1 cellular context compared by ENCODE assay signal in the genomic region with DNA sequence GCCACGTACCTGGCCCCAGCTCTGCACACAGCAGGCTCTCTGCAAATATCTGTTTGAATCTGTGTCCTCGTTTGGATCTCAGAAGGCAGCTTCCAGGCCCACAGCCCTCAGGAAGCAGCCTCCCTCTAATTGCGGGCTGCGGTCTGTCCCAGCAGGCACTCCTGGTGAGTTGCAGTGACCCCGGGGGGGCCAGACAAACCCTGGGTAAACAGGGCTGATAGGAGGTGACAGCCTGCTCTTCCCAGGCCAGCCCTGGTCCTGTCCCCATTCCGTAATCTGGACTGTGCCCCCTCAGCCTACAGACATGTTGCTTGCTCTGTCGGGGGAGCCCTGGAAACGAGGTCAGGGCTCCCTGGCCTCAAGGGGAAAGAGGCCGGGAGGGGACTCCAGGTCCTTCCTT.
TF ChIP-seq lines count a peak whose summit lies in the region.

No MANE protein-coding gene starts in this region.

TF ChIP-seq in HepG2, 621 proteins besides CTCF, POLR2A, EP300 and RAD21 (continued from another document and continues in another):
- TF ChIP-seq, protein P1, sequence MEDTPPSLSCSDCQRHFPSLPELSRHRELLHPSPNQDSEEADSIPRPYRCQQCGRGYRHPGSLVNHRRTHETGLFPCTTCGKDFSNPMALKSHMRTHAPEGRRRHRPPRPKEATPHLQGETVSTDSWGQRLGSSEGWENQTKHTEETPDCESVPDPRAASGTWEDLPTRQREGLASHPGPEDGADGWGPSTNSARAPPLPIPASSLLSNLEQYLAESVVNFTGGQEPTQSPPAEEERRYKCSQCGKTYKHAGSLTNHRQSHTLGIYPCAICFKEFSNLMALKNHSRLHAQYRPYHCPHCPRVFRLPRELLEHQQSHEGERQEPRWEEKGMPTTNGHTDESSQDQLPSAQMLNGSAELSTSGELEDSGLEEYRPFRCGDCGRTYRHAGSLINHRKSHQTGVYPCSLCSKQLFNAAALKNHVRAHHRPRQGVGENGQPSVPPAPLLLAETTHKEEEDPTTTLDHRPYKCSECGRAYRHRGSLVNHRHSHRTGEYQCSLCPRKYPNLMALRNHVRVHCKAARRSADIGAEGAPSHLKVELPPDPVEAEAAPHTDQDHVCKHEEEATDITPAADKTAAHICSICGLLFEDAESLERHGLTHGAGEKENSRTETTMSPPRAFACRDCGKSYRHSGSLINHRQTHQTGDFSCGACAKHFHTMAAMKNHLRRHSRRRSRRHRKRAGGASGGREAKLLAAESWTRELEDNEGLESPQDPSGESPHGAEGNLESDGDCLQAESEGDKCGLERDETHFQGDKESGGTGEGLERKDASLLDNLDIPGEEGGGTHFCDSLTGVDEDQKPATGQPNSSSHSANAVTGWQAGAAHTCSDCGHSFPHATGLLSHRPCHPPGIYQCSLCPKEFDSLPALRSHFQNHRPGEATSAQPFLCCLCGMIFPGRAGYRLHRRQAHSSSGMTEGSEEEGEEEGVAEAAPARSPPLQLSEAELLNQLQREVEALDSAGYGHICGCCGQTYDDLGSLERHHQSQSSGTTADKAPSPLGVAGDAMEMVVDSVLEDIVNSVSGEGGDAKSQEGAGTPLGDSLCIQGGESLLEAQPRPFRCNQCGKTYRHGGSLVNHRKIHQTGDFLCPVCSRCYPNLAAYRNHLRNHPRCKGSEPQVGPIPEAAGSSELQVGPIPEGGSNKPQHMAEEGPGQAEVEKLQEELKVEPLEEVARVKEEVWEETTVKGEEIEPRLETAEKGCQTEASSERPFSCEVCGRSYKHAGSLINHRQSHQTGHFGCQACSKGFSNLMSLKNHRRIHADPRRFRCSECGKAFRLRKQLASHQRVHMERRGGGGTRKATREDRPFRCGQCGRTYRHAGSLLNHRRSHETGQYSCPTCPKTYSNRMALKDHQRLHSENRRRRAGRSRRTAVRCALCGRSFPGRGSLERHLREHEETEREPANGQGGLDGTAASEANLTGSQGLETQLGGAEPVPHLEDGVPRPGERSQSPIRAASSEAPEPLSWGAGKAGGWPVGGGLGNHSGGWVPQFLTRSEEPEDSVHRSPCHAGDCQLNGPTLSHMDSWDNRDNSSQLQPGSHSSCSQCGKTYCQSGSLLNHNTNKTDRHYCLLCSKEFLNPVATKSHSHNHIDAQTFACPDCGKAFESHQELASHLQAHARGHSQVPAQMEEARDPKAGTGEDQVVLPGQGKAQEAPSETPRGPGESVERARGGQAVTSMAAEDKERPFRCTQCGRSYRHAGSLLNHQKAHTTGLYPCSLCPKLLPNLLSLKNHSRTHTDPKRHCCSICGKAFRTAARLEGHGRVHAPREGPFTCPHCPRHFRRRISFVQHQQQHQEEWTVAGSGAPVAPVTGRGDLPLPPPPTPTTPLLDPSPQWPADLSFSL (CRISPR knock-in tag; IDR thresholded peaks at IDR 0.05): no peak
- TF ChIP-seq RXRB (CRISPR knock-in tag; IDR thresholded peaks at IDR 0.05; ENCODE audit: borderline replicate concordance) (peak; percentile 66), AKAP8 (CRISPR knock-in tag; IDR thresholded peaks at IDR 0.05) (no peak), MIER2 (CRISPR knock-in tag; IDR thresholded peaks at IDR 0.05) (no peak), ZNF709 (CRISPR knock-in tag; IDR thresholded peaks at IDR 0.05) (no peak), NFE2L2 (IDR thresholded peaks at IDR 0.05; ENCODE audit: low read length) (no peak), TBP (CRISPR knock-in tag; IDR thresholded peaks at IDR 0.05) (no peak), ZNF713 (CRISPR knock-in tag; IDR thresholded peaks at IDR 0.05) (no peak), ZSCAN30 (CRISPR knock-in tag; IDR thresholded peaks at IDR 0.05) (no peak), ATF3 (CRISPR knock-in tag; IDR thresholded peaks at IDR 0.05) (no peak), ZNF318 (CRISPR knock-in tag; IDR thresholded peaks at IDR 0.05) (no peak), ZNF24 (IDR thresholded peaks at IDR 0.05) (no peak), MLX (CRISPR knock-in tag; IDR thresholded peaks at IDR 0.05) (no peak), TAF1 (CRISPR knock-in tag; IDR thresholded peaks at IDR 0.05) (no peak), USF2 (IDR thresholded peaks at IDR 0.05; ENCODE audit: low read depth, low read length) (no peak), USF2 (CRISPR knock-in tag; IDR thresholded peaks at IDR 0.05; ENCODE audit: borderline replicate concordance) (no peak), ZEB1 (IDR thresholded peaks at IDR 0.05; ENCODE audit: insufficient replicate concordance, low read depth) (no peak), ZZZ3 (CRISPR knock-in tag; IDR thresholded peaks at IDR 0.05; ENCODE audit: borderline replicate concordance) (no peak), FOXJ3 (CRISPR knock-in tag; IDR thresholded peaks at IDR 0.05; ENCODE audit: borderline replicate concordance) (no peak), ZNF746 (CRISPR knock-in tag; IDR thresholded peaks at IDR 0.05) (no peak), SIX4 (CRISPR knock-in tag; IDR thresholded peaks at IDR 0.05) (no peak), DDIT3 (CRISPR knock-in tag; IDR thresholded peaks at IDR 0.05) (no peak), ZNF317 (CRISPR knock-in tag; IDR thresholded peaks at IDR 0.05) (0 out of 2 replicates have a peak, but pooled peaks have one; percentile 33), TEAD2 (CRISPR knock-in tag; IDR thresholded peaks at IDR 0.05) (no peak), ZNF20 (CRISPR knock-in tag; IDR thresholded peaks at IDR 0.05) (no peak), ZBTB25 (CRISPR knock-in tag; IDR thresholded peaks at IDR 0.05) (no peak), DNMT3B (CRISPR knock-in tag; conservative IDR thresholded peaks at IDR 0.05) (no peak), IRF1 (CRISPR knock-in tag; IDR thresholded peaks at IDR 0.05; ENCODE audit: low read depth) (no peak), ZMYM4 (CRISPR knock-in tag; IDR thresholded peaks at IDR 0.05) (peak; percentile 65; the same call in 1 of the 2 replicates), E2F5 (CRISPR knock-in tag; conservative IDR thresholded peaks at IDR 0.05) (no peak), TBX2 (CRISPR knock-in tag; IDR thresholded peaks at IDR 0.05; ENCODE audit: borderline replicate concordance) (peak; percentile 82), ZNF580 (CRISPR knock-in tag; IDR thresholded peaks at IDR 0.05; ENCODE audit: borderline replicate concordance, low read depth) (no peak)
- TF ChIP-seq, protein P2, sequence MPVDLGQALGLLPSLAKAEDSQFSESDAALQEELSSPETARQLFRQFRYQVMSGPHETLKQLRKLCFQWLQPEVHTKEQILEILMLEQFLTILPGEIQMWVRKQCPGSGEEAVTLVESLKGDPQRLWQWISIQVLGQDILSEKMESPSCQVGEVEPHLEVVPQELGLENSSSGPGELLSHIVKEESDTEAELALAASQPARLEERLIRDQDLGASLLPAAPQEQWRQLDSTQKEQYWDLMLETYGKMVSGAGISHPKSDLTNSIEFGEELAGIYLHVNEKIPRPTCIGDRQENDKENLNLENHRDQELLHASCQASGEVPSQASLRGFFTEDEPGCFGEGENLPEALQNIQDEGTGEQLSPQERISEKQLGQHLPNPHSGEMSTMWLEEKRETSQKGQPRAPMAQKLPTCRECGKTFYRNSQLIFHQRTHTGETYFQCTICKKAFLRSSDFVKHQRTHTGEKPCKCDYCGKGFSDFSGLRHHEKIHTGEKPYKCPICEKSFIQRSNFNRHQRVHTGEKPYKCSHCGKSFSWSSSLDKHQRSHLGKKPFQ (CRISPR knock-in tag; IDR thresholded peaks at IDR 0.05; ENCODE audit: insufficient replicate concordance): no peak
